ENCODE assay signal across 17 cellular contexts in genomic region chr13:113605866-113606438, GRCh38. TPM values are rescaled to one million over a fixed set of nuclear protein-coding genes. Genes with fewer than 3 reads are reported as not detected.
DNase-seq lines count a peak whose midpoint lies in the region; ATAC-seq and TF ChIP-seq lines count a peak whose summit lies in the region.
"Had no signal": no experiment of that assay in that cellular context is flagged by ENCODE, and none has a peak within 500 bp of the region (broad histone marks: within the 10 kb centered on the region; RNA-seq: fewer than 3 reads in every experiment).

No MANE protein-coding gene starts in this region.

- no peak overlapping the region for H3K4ac ChIP-seq in H9 (ENCODE audit: low read depth, low read length)

- no peaks in the 10 kb centered on the region for H4K20me1 ChIP-seq in H9 (ENCODE audit: control insufficient read depth, insufficient read depth, insufficient read length)

- H2BK12ac ChIP-seq in H9 (ENCODE audit: insufficient read length, low read depth, low read length) = no peak overlapping the region

- H3K27ac ChIP-seq in H9 (ENCODE audit: insufficient read length, low read depth, low read length) = no peak overlapping the region
- H3K27ac ChIP-seq: C4-2B, Peyer's patch had no signal

- H2BK15ac ChIP-seq in H9 (ENCODE audit: low read depth, low read length) = no peak overlapping the region

- TF ChIP-seq CTCF in CD14-positive monocyte (IDR thresholded peaks at IDR 0.05) (no peak), H9 (conservative IDR thresholded peaks at IDR 0.05) (no peak), natural killer cell (IDR thresholded peaks at IDR 0.05) (no peak)

- peaks cover 0 to 6% (median 0%) of the 10 kb centered on the region in 7 donors for H3K9me3 Mint-ChIP-seq in CD14-positive monocyte
- H3K9me3 Mint-ChIP-seq in H9 = no peaks in the 10 kb centered on the region; a peak in 1 of 5 replicates
- no peaks in the 10 kb centered on the region for H3K9me3 Mint-ChIP-seq in natural killer cell
- H3K9me3 Mint-ChIP-seq in stimulated activated effector memory CD8-positive, alpha-beta T cell treated with anti-CD3 and anti-CD28 coated beads, Interleukin-12 subunit alpha, Interleukin-12 subunit beta, amount 100 ng/mL, for 72 hours = no peaks in the 10 kb centered on the region

- H2BK5ac ChIP-seq in H9 (ENCODE audit: insufficient read length, low read length) = no peak overlapping the region

- no peaks in the 10 kb centered on the region for H3K27me3 ChIP-seq in H9 (ENCODE audit: insufficient read depth, low read length)
- H3K27me3 ChIP-seq: Peyer's patch had no signal

- H2AK5ac ChIP-seq in H9 (ENCODE audit: insufficient read length, low read length) = no peak overlapping the region

- no CpG with 5 or more reads among the region's 34 CpGs for WGBS in H9 (ENCODE audit: extremely low coverage, insufficient read length, low lambda C conversion rate)

- H3K23ac ChIP-seq in H9 (ENCODE audit: insufficient read length, low read depth, low read length) = no peak overlapping the region

- H2AFZ ChIP-seq in H9 (ENCODE audit: low read length) = no peak overlapping the region

- no peak overlapping the region for H3K14ac ChIP-seq in H9 (ENCODE audit: insufficient read depth, low read length)

- H4K8ac ChIP-seq in H9 (replicated peaks; ENCODE audit: insufficient read length, low read depth, low read length) = no peak overlapping the region

- no peak overlapping the region for H3K56ac ChIP-seq in H9 (ENCODE audit: insufficient read length, low read depth, low read length)

- no peak overlapping the region for H3T11ph ChIP-seq in H9 (ENCODE audit: low read length)

- H3K23me2 ChIP-seq in H9 (ENCODE audit: insufficient read length, low read depth, low read length, poor library complexity, severe bottlenecking) = no peaks in the 10 kb centered on the region

- no peak overlapping the region for H2BK120ac ChIP-seq in H9 (ENCODE audit: low read depth, low read length, poor library complexity, severe bottlenecking)

- H3K4me1 Mint-ChIP-seq in CD14-positive monocyte (peaks cover 44% of the 10 kb centered on the region), H9 (peaks cover 16 to 21% of the 10 kb centered on the region in 2 experiments), natural killer cell (peaks cover 47 to 53% of the 10 kb centered on the region in 2 donors)
- H3K4me1 Mint-ChIP-seq in stimulated activated effector memory CD8-positive, alpha-beta T cell treated with anti-CD3 and anti-CD28 coated beads, Interleukin-12 subunit alpha, Interleukin-12 subunit beta, amount 100 ng/mL, for 72 hours = peaks cover 66% of the 10 kb centered on the region

- peaks cover 15% of the 10 kb centered on the region; the same call in 1 of the 2 replicates for H3K79me2 ChIP-seq in H9 (ENCODE audit: insufficient read depth, low read length)

- no peak for ATAC-seq in natural killer cell
- no peak for ATAC-seq in stimulated activated effector memory CD8-positive, alpha-beta T cell treated with anti-CD3 and anti-CD28 coated beads, Interleukin-12 subunit alpha, Interleukin-12 subunit beta, amount 100 ng/mL, for 72 hours

- H3K27ac Mint-ChIP-seq in CD14-positive monocyte = peak overlapping the region; percentile 96 to 98 (median 97)
- H3K27ac Mint-ChIP-seq in H9 = peak overlapping the region; percentile 81 to 87 (median 85); a peak in 5 of 7 replicates
- H3K27ac Mint-ChIP-seq in natural killer cell = peak overlapping the region; percentile 96 to 97
- H3K27ac Mint-ChIP-seq in stimulated activated effector memory CD8-positive, alpha-beta T cell treated with anti-CD3 and anti-CD28 coated beads, Interleukin-12 subunit alpha, Interleukin-12 subunit beta, amount 100 ng/mL, for 72 hours = peak overlapping the region; percentile 72

- H3K4me3 Mint-ChIP-seq in CD14-positive monocyte (no peak overlapping the region), H9 (no peak overlapping the region), natural killer cell (no peak overlapping the region)
- no peak overlapping the region for H3K4me3 Mint-ChIP-seq in stimulated activated effector memory CD8-positive, alpha-beta T cell treated with anti-CD3 and anti-CD28 coated beads, Interleukin-12 subunit alpha, Interleukin-12 subunit beta, amount 100 ng/mL, for 72 hours

- H3K36me3 Mint-ChIP-seq in CD14-positive monocyte (peaks cover 32 to 43% of the 10 kb centered on the region in 2 donors), H9 (ENCODE audit: insufficient read depth in 1 of 3, low read depth in 3 of 3) (peaks cover 22 to 41% (median 41%) of the 10 kb centered on the region in 3 experiments), natural killer cell (no peaks in the 10 kb centered on the region)
- H3K36me3 Mint-ChIP-seq in stimulated activated effector memory CD8-positive, alpha-beta T cell treated with anti-CD3 and anti-CD28 coated beads, Interleukin-12 subunit alpha, Interleukin-12 subunit beta, amount 100 ng/mL, for 72 hours = peaks cover 22% of the 10 kb centered on the region

- H3K79me1 ChIP-seq in H9 (ENCODE audit: insufficient read depth, low read depth, low read length, poor library complexity, severe bottlenecking) = no peaks in the 10 kb centered on the region

- no peak overlapping the region for H3K18ac ChIP-seq in H9 (ENCODE audit: insufficient read length, low read depth, low read length)

- no peak overlapping the region for H4K91ac ChIP-seq in H9 (ENCODE audit: insufficient read length, low read depth, low read length)

- no peaks in the 10 kb centered on the region for H3K9me3 ChIP-seq in H9 (ENCODE audit: control insufficient read depth, low read depth, low read length)
- H3K9me3 ChIP-seq: Peyer's patch had no signal

- H2BK20ac ChIP-seq in H9 (ENCODE audit: low read depth, low read length, poor library complexity, severe bottlenecking) = no peak overlapping the region

- no peak overlapping the region for H4K5ac ChIP-seq in H9 (ENCODE audit: insufficient read length, low read depth, low read length)

- no peak for DNase-seq in CD14-positive monocyte (ENCODE audit: low spot score)
- DNase-seq in H9 = no peak
- DNase-seq in natural killer cell = no peak
- DNase-seq in stimulated activated effector memory CD8-positive, alpha-beta T cell treated with anti-CD3 and anti-CD28 coated beads, Interleukin-12 subunit alpha, Interleukin-12 subunit beta, amount 100 ng/mL, for 72 hours (ENCODE audit: low spot score in 2 of 2) = no peak
- no peak for DNase-seq in head of caudate nucleus
- no peak for DNase-seq in stimulated activated CD4-positive, alpha-beta T cell treated with anti-CD3 and anti-CD28 coated beads, Interleukin-4, amount 100 ng/mL, for 24 hours
- DNase-seq in pons (ENCODE audit: low spot score) = no peak
- DNase-seq: Karpas-422, MV-4-11, NCI-H1105 treated with DMSO at 0.1 percent for 48 hours, NCI-H2171, NCI-H526, Peyer's patch had no signal

- peaks cover 0 to 2% (median 0%) of the 10 kb centered on the region in 3 donors for H3K27me3 Mint-ChIP-seq in CD14-positive monocyte (ENCODE audit: low read depth in 3 of 3)
- H3K27me3 Mint-ChIP-seq in H9 (ENCODE audit: low read depth) = peaks cover 1% of the 10 kb centered on the region; the same call in 1 of the 2 replicates
- no peaks in the 10 kb centered on the region for H3K27me3 Mint-ChIP-seq in natural killer cell (ENCODE audit: low read depth in 2 of 2)

- H3K9ac ChIP-seq in H9 (ENCODE audit: extremely low read depth, insufficient read length, low read length) = no peak overlapping the region

- H3K4me2 ChIP-seq in H9 (ENCODE audit: insufficient read depth, insufficient read length, low read length) = no peak overlapping the region

- no peaks in the 10 kb centered on the region for H3K4me1 ChIP-seq in H9 (ENCODE audit: insufficient read depth, low read length)
- H3K4me1 ChIP-seq: Peyer's patch had no signal

- intact Hi-C loops in CD14-positive monocyte (cut with micrococcal nuclease) = no loop called here
- intact Hi-C loops in natural killer cell (cut with micrococcal nuclease) = no loop called here
- intact Hi-C loops in head of caudate nucleus (cut with DNase I) = no loop called here

RNA-seq across cellular contexts. Expression of gene TFDP1, which starts 21.4 kb away (rescaled TPM):
- polyA plus RNA-seq in CD14-positive monocyte = 10 to 100 TPM; 37.6 to 54.0 TPM
- total RNA-seq in H9 (2021) (109 and 111 TPM in 2 replicates), natural killer cell (10 to 100 TPM; 26.3 to 44.3 (median 29.2) TPM)

RNA-seq across cellular contexts. Expression of gene ATP4B, which starts 52.0 kb away (rescaled TPM):
- not detected for polyA plus RNA-seq in CD14-positive monocyte
- total RNA-seq in H9 (2021) (not detected in 2 replicates), natural killer cell (not detected)
- total RNA-seq: H4, M059J, OCI-LY7, Peyer's patch had no signal
